8 cellular contexts compared by ENCODE assay signal in the genomic region with DNA sequence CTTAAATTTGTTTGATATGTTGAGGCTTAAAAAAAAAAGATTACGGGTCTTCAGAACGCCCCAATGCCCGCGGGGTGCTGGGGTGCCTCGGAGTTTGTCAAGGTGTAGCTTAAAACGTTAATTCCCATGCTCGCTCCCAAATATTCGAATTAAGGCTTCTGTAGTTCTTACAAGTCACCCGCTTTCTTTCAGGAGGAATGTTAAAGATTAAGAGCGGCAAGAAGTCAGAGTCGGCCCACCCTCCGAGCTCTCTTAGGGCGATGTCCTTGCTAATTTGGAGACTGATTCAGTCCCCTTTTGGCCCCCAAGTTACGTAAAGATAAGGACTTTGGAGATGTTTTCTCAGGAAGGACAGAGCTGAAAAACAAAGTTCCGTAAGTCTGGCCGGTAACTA. TPM values are rescaled to one million over a fixed set of nuclear protein-coding genes. Genes with fewer than 3 reads are reported as not detected.
A peak's percentile ranks its signal among the peaks of the same experiment; 100 is the strongest.
DNase-seq lines count a peak whose midpoint lies in the region; ATAC-seq, FAIRE-seq and TF ChIP-seq lines count a peak whose summit lies in the region.

No MANE protein-coding gene starts in this region.

- H3K9me1 ChIP-seq in keratinocyte (ENCODE audit: control insufficient read depth, extremely low read depth, insufficient read depth, low read length) = no peaks in the 10 kb centered on the region

- H3K4me2 ChIP-seq in BLaER1 (peak overlapping the region; percentile 85), keratinocyte (ENCODE audit: control insufficient read depth, extremely low read depth, insufficient read depth, low read depth, low read length) (peak overlapping the region; percentile 89)

- no peak for ATAC-seq in activated naive CD8-positive, alpha-beta T cell treated with anti-CD3 and anti-CD28 coated beads, Interleukin-2, amount 10 ng/mL, durations not matched to agents 7 days and 5 days (ENCODE audit: low read depth)
- ATAC-seq in GM18870 (IDR thresholded peaks at IDR 0.05; ENCODE audit: unreplicated experiment) = no peak
- no peak for ATAC-seq in HG03039 (IDR thresholded peaks at IDR 0.05; ENCODE audit: unreplicated experiment)

- H2AFZ ChIP-seq in keratinocyte (ENCODE audit: control insufficient read depth, low read length) = peak overlapping the region; percentile 93

- H3K4me3 ChIP-seq in BLaER1 (peak overlapping the region; percentile 95), HFF-Myc (replicated peaks; ENCODE audit: low read depth, low read length) (peak overlapping the region; percentile 98), keratinocyte (ENCODE audit: control insufficient read depth in 2 of 3, extremely low read depth in 1 of 3, insufficient read depth in 2 of 3, low read depth in 1 of 3, low read length in 3 of 3) (peak overlapping the region; percentile 85 to 86 (median 85)), thymus (ENCODE audit: low read length) (peak overlapping the region; percentile 66)

- no peaks in the 10 kb centered on the region for H3K27me3 Mint-ChIP-seq in activated naive CD8-positive, alpha-beta T cell treated with anti-CD3 and anti-CD28 coated beads, Interleukin-2, amount 10 ng/mL, durations not matched to agents 7 days and 5 days

- POLR2A ChIA-PET in activated naive CD8-positive, alpha-beta T cell treated with anti-CD3 and anti-CD28 coated beads, Interleukin-2, amount 10 ng/mL, durations not matched to agents 7 days and 5 days (lab: Charles Lee) = interaction anchor here (0.6 to 1.4 kb wide), 4 partner anchors 19 to 124 kb away, joined by 3 read pairs; no protein-coding TSS in a partner anchor

- peak overlapping the region; percentile 99 for H3K27ac Mint-ChIP-seq in activated naive CD8-positive, alpha-beta T cell treated with anti-CD3 and anti-CD28 coated beads, Interleukin-2, amount 10 ng/mL, durations not matched to agents 7 days and 5 days

- H3K9me3 ChIP-seq in BLaER1 (no peaks in the 10 kb centered on the region), keratinocyte (ENCODE audit: control insufficient read depth, low read depth, low read length) (no peaks in the 10 kb centered on the region), thymus (ENCODE audit: control insufficient read depth) (no peaks in the 10 kb centered on the region)

- peaks cover 31% of the 10 kb centered on the region for H3K36me3 Mint-ChIP-seq in activated naive CD8-positive, alpha-beta T cell treated with anti-CD3 and anti-CD28 coated beads, Interleukin-2, amount 10 ng/mL, durations not matched to agents 7 days and 5 days

- H3K4me1 Mint-ChIP-seq in activated naive CD8-positive, alpha-beta T cell treated with anti-CD3 and anti-CD28 coated beads, Interleukin-2, amount 10 ng/mL, durations not matched to agents 7 days and 5 days = peaks cover 31% of the 10 kb centered on the region

- H3K79me2 ChIP-seq in keratinocyte (ENCODE audit: control insufficient read depth, insufficient read depth, low read length) = peaks cover 42% of the 10 kb centered on the region

- no peak for TF ChIP-seq CTCF in HFF-Myc (IDR thresholded peaks at IDR 0.05; ENCODE audit: low read depth, low read length, missing control alignments)
- TF ChIP-seq CTCF in keratinocyte (optimal IDR thresholded peaks at IDR 0.05 in 1 of 3, IDR thresholded peaks at IDR 0.05 in 1 of 3, conservative IDR thresholded peaks at IDR 0.05 in 1 of 3; ENCODE audit: extremely low read depth in 1 of 3, insufficient read depth in 2 of 3, low read length in 3 of 3) = no peak

- H3K27me3 ChIP-seq in BLaER1 (no peaks in the 10 kb centered on the region), keratinocyte (ENCODE audit: control insufficient read depth, extremely low read depth, insufficient read depth, low read length) (no peaks in the 10 kb centered on the region), thymus (ENCODE audit: control insufficient read depth, insufficient read depth) (no peaks in the 10 kb centered on the region)

- no peak for FAIRE-seq in keratinocyte (lab: Jason Lieb, UNC)

- H3K4me3 Mint-ChIP-seq in activated naive CD8-positive, alpha-beta T cell treated with anti-CD3 and anti-CD28 coated beads, Interleukin-2, amount 10 ng/mL, durations not matched to agents 7 days and 5 days = peak overlapping the region; percentile 96

- H3K27ac ChIP-seq in BLaER1 (peak overlapping the region; percentile 98), keratinocyte (ENCODE audit: control insufficient read depth, insufficient read depth, low read length) (peak overlapping the region; percentile 88), thymus (ENCODE audit: low read depth) (peak overlapping the region; percentile 68)

- H3K36me3 ChIP-seq in BLaER1 = peaks cover 24% of the 10 kb centered on the region
- H3K36me3 ChIP-seq in keratinocyte (ENCODE audit: control insufficient read depth in 2 of 2, extremely low read depth in 1 of 2, insufficient read depth in 2 of 2, low read length in 2 of 2) = peaks cover 9 to 30% of the 10 kb centered on the region in 2 experiments
- peaks cover 2% of the 10 kb centered on the region for H3K36me3 ChIP-seq in thymus (ENCODE audit: control insufficient read depth, insufficient read depth)

- H3K9ac ChIP-seq in BLaER1 (peak overlapping the region; percentile 99), keratinocyte (ENCODE audit: control insufficient read depth, extremely low read depth, insufficient read depth, low read length) (peak overlapping the region; percentile 98)

- 20% methylated on average over 16 of the region's 16 CpGs for WGBS in thymus

- H3K4me1 ChIP-seq in BLaER1 (peaks cover 30% of the 10 kb centered on the region), keratinocyte (ENCODE audit: control insufficient read depth, extremely low read depth, insufficient read depth, low read length) (peaks cover 15% of the 10 kb centered on the region), thymus (ENCODE audit: control insufficient read depth, insufficient read depth, low read length) (peaks cover 2% of the 10 kb centered on the region)

- H3K9me3 Mint-ChIP-seq in activated naive CD8-positive, alpha-beta T cell treated with anti-CD3 and anti-CD28 coated beads, Interleukin-2, amount 10 ng/mL, durations not matched to agents 7 days and 5 days = no peaks in the 10 kb centered on the region

- dilution Hi-C loops in keratinocyte (cut with MboI; ENCODE audit: extremely low pct_ligation_motif_present, low sequenced_read_pairs) = no loop called here

- DNase-seq in HFF-Myc (ENCODE audit: extremely low read depth, low read depth) = no peak
- no peak for DNase-seq in activated naive CD8-positive, alpha-beta T cell treated with anti-CD3 and anti-CD28 coated beads, Interleukin-2, amount 10 ng/mL, durations not matched to agents 7 days and 5 days
- DNase-seq in keratinocyte (ENCODE audit: low read depth, low spot score) = no peak
- DNase-seq in activated effector memory CD4-positive, alpha-beta T cell treated with Interleukin-2 at 50 U/mL for 16 hours = no peak

- H4K20me1 ChIP-seq in BLaER1 = peaks cover 41% of the 10 kb centered on the region
- peaks cover 33% of the 10 kb centered on the region for H4K20me1 ChIP-seq in keratinocyte (ENCODE audit: control insufficient read depth, extremely low read depth, insufficient read depth, low read length)

RNA-seq across cellular contexts. Expression of gene NPM1, which starts 0.8 kb away (rescaled TPM):
- total RNA-seq in activated naive CD8-positive, alpha-beta T cell treated with anti-CD3 and anti-CD28 coated beads, Interleukin-2, amount 10 ng/mL, durations not matched to agents 7 days and 5 days = 1,000 to 10,000 TPM in 1 of 2 experiments, 100 to 1,000 TPM in 1; 993 to 1,002 TPM
- polyA plus RNA-seq in keratinocyte (1,409 to 8,516 TPM (median 2,398 TPM) in 3 replicates), thymus (2,207 TPM)
- 1,849 TPM for polyA plus RNA-seq in keratinocyte (2011; ENCODE audit: low read depth)
- polyA plus RNA-seq in keratinocyte (2011; cell fraction: cytosol; rRNA removed) = 4,290 and 5,353 TPM in 2 replicates
- polyA plus RNA-seq in keratinocyte (2011; cell fraction: nucleus; rRNA removed) = 4,148 and 4,468 TPM in 2 replicates
- polyA plus RNA-seq in keratinocyte (2012; ENCODE audit: low replicate concordance) = 2,131 and 4,378 TPM in 2 replicates
- 569 to 1,646 TPM (median 1,515 TPM) in 3 replicates for polyA minus RNA-seq in keratinocyte
- 3,273 TPM for polyA minus RNA-seq in keratinocyte (2011; cell fraction: cytosol; rRNA and poly(A)+ RNA removed)
- polyA minus RNA-seq in keratinocyte (2011; cell fraction: nucleus; rRNA and poly(A)+ RNA removed) = 330 and 434 TPM in 2 replicates

RNA-seq across cellular contexts. Expression of gene FGF18, which starts 32.6 kb away (rescaled TPM):
- total RNA-seq in activated naive CD8-positive, alpha-beta T cell treated with anti-CD3 and anti-CD28 coated beads, Interleukin-2, amount 10 ng/mL, durations not matched to agents 7 days and 5 days = under 1 TPM in 1 of 2 experiments, not detected in 1; 0.25 TPM
- 0.03 to 0.06 TPM (median 0.05 TPM) in 3 replicates for polyA plus RNA-seq in keratinocyte
- 0.96 TPM for polyA plus RNA-seq in keratinocyte (2011; ENCODE audit: low read depth)
- polyA plus RNA-seq in keratinocyte (2011; cell fraction: cytosol; rRNA removed) = not detected in 2 replicates
- polyA plus RNA-seq in keratinocyte (2011; cell fraction: nucleus; rRNA removed) = 0.15 and 0.32 TPM in 2 replicates
- polyA plus RNA-seq in keratinocyte (2012; ENCODE audit: low replicate concordance) = 0.07 and 0.73 TPM in 2 replicates
- not detected in 3 replicates for polyA minus RNA-seq in keratinocyte
- not detected for polyA minus RNA-seq in keratinocyte (2011; cell fraction: cytosol; rRNA and poly(A)+ RNA removed)
- 0.39 and 0.42 TPM in 2 replicates for polyA minus RNA-seq in keratinocyte (2011; cell fraction: nucleus; rRNA and poly(A)+ RNA removed)
- 0.82 TPM for polyA plus RNA-seq in thymus
